In genomic region chr6:54846243-54846856, GRCh38 we compare ENCODE assay signal across 8 cellular contexts. TPM values are rescaled to one million over a fixed set of nuclear protein-coding genes. Genes with fewer than 3 reads are reported as not detected.
DNase-seq lines count a peak whose midpoint lies in the region; ATAC-seq and TF ChIP-seq lines count a peak whose summit lies in the region.

Gene FAM83B, plus strand, starts transcription at chr6:54846771. Its CDS starts 23,476 bp downstream, at chr6:54870247.

- intact Hi-C loops in IMR-90 (cut with micrococcal nuclease) = no loop called here
- intact Hi-C loops in colonic mucosa (cut with DNase I) = loop anchor here (10.0 kb wide), 1 partner anchor 132 kb away; no protein-coding TSS in a partner anchor
- intact Hi-C loops in activated naive CD4-positive, alpha-beta T cell treated with anti-CD3 and anti-CD28 coated beads for 36 hours (cut with micrococcal nuclease) = no loop called here

- POLR2A ChIA-PET in IMR-90 (lab: Charles Lee; ENCODE audit: unreplicated experiment) = no interaction called here

- H3K27ac ChIP-seq in IMR-90 (ENCODE audit: insufficient read depth, low read length) (no peak within 1 kb of the TSS), colonic mucosa (peak within 1 kb of the TSS; percentile 88), thymus (ENCODE audit: low read depth) (peak within 1 kb of the TSS; percentile 69)

- no peak within 1 kb of the TSS for H3K14ac ChIP-seq in IMR-90 (replicated peaks; ENCODE audit: low read depth, low read length)

- H3K9ac ChIP-seq in IMR-90 (ENCODE audit: low read depth, low read length) (0 out of 2 replicates have a peak within 1 kb of the TSS, but pooled peaks have one; percentile 14), colonic mucosa (ENCODE audit: low read depth in 2 of 2, low read length in 2 of 2) (peak within 1 kb of the TSS; percentile 80 to 87)

- TF ChIP-seq POLR2A in IMR-90 (IDR thresholded peaks at IDR 0.05; ENCODE audit: low read depth, low read length) = no peak

- no peak within 1 kb of the TSS for H3K4me3 Mint-ChIP-seq in activated naive CD4-positive, alpha-beta T cell treated with anti-CD3 and anti-CD28 coated beads for 36 hours

- no peak within 1 kb of the TSS for H4K91ac ChIP-seq in IMR-90 (ENCODE audit: insufficient read depth, low read depth, low read length)

- H4K20me1 ChIP-seq in IMR-90 (ENCODE audit: insufficient read depth, low read length) = no peaks in the 10 kb centered on the region

- H3K27me3 ChIP-seq in IMR-90 (ENCODE audit: control insufficient read depth, insufficient read depth, low read length) (peaks cover 4% of the 10 kb centered on the region), colonic mucosa (no peaks in the 10 kb centered on the region), thymus (ENCODE audit: control insufficient read depth, insufficient read depth) (peaks cover 12% of the 10 kb centered on the region)

- peak within 1 kb of the TSS; percentile 79 for H3K4me2 ChIP-seq in IMR-90 (ENCODE audit: low read depth, low read length)

- H2AK5ac ChIP-seq in IMR-90 (ENCODE audit: low read depth, low read length) = no peak within 1 kb of the TSS

- H3K56ac ChIP-seq in IMR-90 (ENCODE audit: extremely low read depth, insufficient read depth, low read length) = no peak within 1 kb of the TSS

- H2AK9ac ChIP-seq in IMR-90 (replicated peaks; ENCODE audit: low read depth, low read length, poor library complexity) = peak within 1 kb of the TSS; percentile 38

- H3K79me1 ChIP-seq in IMR-90 (ENCODE audit: low read depth in 1 of 2, low read length in 2 of 2) = no peaks in the 10 kb centered on the region

- peaks cover 27% of the 10 kb centered on the region for H3K27me3 Mint-ChIP-seq in activated naive CD4-positive, alpha-beta T cell treated with anti-CD3 and anti-CD28 coated beads for 36 hours (ENCODE audit: low read depth)

- no peak for TF ChIP-seq CTCF in IMR-90 (conservative IDR thresholded peaks at IDR 0.05; ENCODE audit: low read depth, low read length)
- no peak for TF ChIP-seq CTCF in colonic mucosa (IDR thresholded peaks at IDR 0.05)

- peak within 1 kb of the TSS in 1 of 2 experiments; percentile 11; a peak in 1 of 4 replicates for H4K8ac ChIP-seq in IMR-90 (ENCODE audit: low read depth in 2 of 2, low read length in 2 of 2)

- TF ChIP-seq RAD21 in IMR-90 (IDR thresholded peaks at IDR 0.05; ENCODE audit: low read length) = no peak

- in situ Hi-C loops in IMR-90 (cut with MboI; ENCODE audit: low sequenced_read_pairs) = no loop called here

- no TSS peak for BruUV-seq in IMR-90 (replicated peaks; lab: Mats Ljungman, UMichigan)

- WGBS in IMR-90 (ENCODE audit: extremely low coverage in 2 of 2, insufficient read length in 1 of 2), 2 experiments = 5% methylated on average over 23 of the region's 50 CpGs; no CpG with 5 or more reads in 1 of the 2 experiments
- 18% methylated on average over 50 of the region's 50 CpGs for WGBS in thymus

- no peak within 1 kb of the TSS for H2BK5ac ChIP-seq in IMR-90 (ENCODE audit: low read depth, low read length, poor library complexity, severe bottlenecking)

- H3K9me3 ChIP-seq in IMR-90 (ENCODE audit: control insufficient read depth, insufficient read depth, low read length) (no peaks in the 10 kb centered on the region), colonic mucosa (no peaks in the 10 kb centered on the region), thymus (ENCODE audit: control insufficient read depth) (peaks cover 1% of the 10 kb centered on the region)

- H3K4me1 ChIP-seq in IMR-90 (ENCODE audit: control insufficient read depth, insufficient read depth, low read length) (0 out of 2 replicates have a peak, but pooled peaks cover 2% of the 10 kb centered on the region), colonic mucosa (no peaks in the 10 kb centered on the region), thymus (ENCODE audit: control insufficient read depth, insufficient read depth, low read length) (no peaks in the 10 kb centered on the region)

- peaks cover 4% of the 10 kb centered on the region; the same call in 1 of the 2 replicates for H3K9me1 ChIP-seq in IMR-90 (ENCODE audit: insufficient read depth, low read length)

- no peak within 1 kb of the TSS; the same call in 1 of the 2 replicates for H4K5ac ChIP-seq in IMR-90 (ENCODE audit: low read depth, low read length)

- H2AFZ ChIP-seq in IMR-90 (replicated peaks; ENCODE audit: low read length, poor library complexity) = peak within 1 kb of the TSS; percentile 90

- no peaks in the 10 kb centered on the region for H3K36me3 Mint-ChIP-seq in activated naive CD4-positive, alpha-beta T cell treated with anti-CD3 and anti-CD28 coated beads for 36 hours (ENCODE audit: low read depth)

- H3K36me3 ChIP-seq in IMR-90 (ENCODE audit: control insufficient read depth, insufficient read depth, low read length) = no peaks in the 10 kb centered on the region
- no peaks in the 10 kb centered on the region for H3K36me3 ChIP-seq in colonic mucosa
- H3K36me3 ChIP-seq in thymus (ENCODE audit: control insufficient read depth, insufficient read depth) = no peaks in the 10 kb centered on the region

- H2BK20ac ChIP-seq in IMR-90 (ENCODE audit: low read depth, low read length) = peak within 1 kb of the TSS; percentile 45; the same call in 1 of the 2 replicates

- H3K18ac ChIP-seq in IMR-90 (ENCODE audit: low read depth, low read length) = no peak within 1 kb of the TSS

- H2BK120ac ChIP-seq in IMR-90 (ENCODE audit: low read depth, low read length) = peak within 1 kb of the TSS; percentile 44; the same call in 1 of the 2 replicates

- peak within 1 kb of the TSS; percentile 52 for H3K4me3 ChIP-seq in IMR-90 (ENCODE audit: insufficient read depth, low read depth, low read length)
- peak within 1 kb of the TSS; percentile 61 for H3K4me3 ChIP-seq in colonic mucosa
- peak within 1 kb of the TSS; percentile 34 for H3K4me3 ChIP-seq in thymus (ENCODE audit: low read length)

- dilution Hi-C loops in IMR-90 (cut with HindIII; ENCODE audit: low sequenced_read_pairs, unreplicated experiment) = no loop called here

- no peak within 1 kb of the TSS for H3K27ac Mint-ChIP-seq in activated naive CD4-positive, alpha-beta T cell treated with anti-CD3 and anti-CD28 coated beads for 36 hours

- no peak within 1 kb of the TSS; the same call in 2 of the 3 replicates for H2BK15ac ChIP-seq in IMR-90 (ENCODE audit: low read depth, low read length)

- ATAC-seq in IMR-90 (ENCODE audit: low read depth) (peak; percentile 56), HG03571 (IDR thresholded peaks at IDR 0.05; ENCODE audit: unreplicated experiment) (no peak)

- peak within 1 kb of the TSS; percentile 60; the same call in 1 of the 2 replicates for H3K23ac ChIP-seq in IMR-90 (ENCODE audit: low read depth, low read length)

- DNase-seq in IMR-90 (no peak), colonic mucosa (peak; percentile 88), left kidney (ENCODE audit: low read depth, low spot score) (peak; percentile 84), GM19238 (ENCODE audit: insufficient read length, low spot score) (no peak)
- no peak for DNase-seq in effector CD8-positive, alpha-beta T cell (lab: John Stamatoyannopoulos, UW)
- no peak for DNase-seq in activated naive CD4-positive, alpha-beta T cell treated with anti-CD3 and anti-CD28 coated beads for 36 hours

- peak within 1 kb of the TSS; percentile 35 for H3K4ac ChIP-seq in IMR-90 (ENCODE audit: low read depth, low read length)

- CTCF ChIA-PET in IMR-90 (lab: Yijun Ruan, JAX) = no interaction called here
- CTCF ChIA-PET in activated naive CD4-positive, alpha-beta T cell treated with anti-CD3 and anti-CD28 coated beads for 36 hours (lab: Charles Lee) = no interaction called here

- H3K9me3 Mint-ChIP-seq in activated naive CD4-positive, alpha-beta T cell treated with anti-CD3 and anti-CD28 coated beads for 36 hours = peaks cover 3% of the 10 kb centered on the region

- H3K4me1 Mint-ChIP-seq in activated naive CD4-positive, alpha-beta T cell treated with anti-CD3 and anti-CD28 coated beads for 36 hours (ENCODE audit: low read depth) = no peaks in the 10 kb centered on the region

TF ChIP-seq in IMR-90, 13 proteins besides CTCF, POLR2A, EP300 and RAD21 (continues in another document):
- no peak for TF ChIP-seq MAZ (IDR thresholded peaks at IDR 0.05; ENCODE audit: borderline replicate concordance, low read depth, low read length)
- TF ChIP-seq ELK1 (IDR thresholded peaks at IDR 0.05; ENCODE audit: borderline replicate concordance, low read depth, low read length) = no peak
- TF ChIP-seq MAFK (IDR thresholded peaks at IDR 0.05; ENCODE audit: low read depth, low read length) = no peak
- no peak for TF ChIP-seq RFX5 (IDR thresholded peaks at IDR 0.05; ENCODE audit: low read depth, low read length)
- TF ChIP-seq NFE2L2 (IDR thresholded peaks at IDR 0.05; ENCODE audit: low read depth, low read length) = no peak
- no peak for TF ChIP-seq FOS (IDR thresholded peaks at IDR 0.05; ENCODE audit: low read depth, low read length)
- no peak for TF ChIP-seq BHLHE40 (IDR thresholded peaks at IDR 0.05; ENCODE audit: low read depth, low read length)
- no peak for TF ChIP-seq SMC3 (IDR thresholded peaks at IDR 0.05; ENCODE audit: low read depth, low read length)
- no peak for TF ChIP-seq MXI1 (IDR thresholded peaks at IDR 0.05; ENCODE audit: borderline replicate concordance, low read depth, low read length)
- TF ChIP-seq USF2 (IDR thresholded peaks at IDR 0.05; ENCODE audit: low read depth, low read length) = no peak
- TF ChIP-seq CHD1 (IDR thresholded peaks at IDR 0.05; ENCODE audit: low read depth, low read length) = no peak

RNA-seq across cellular contexts. Expression of gene FAM83B, which starts in this region (rescaled TPM):
- total RNA-seq in IMR-90 (2012; rRNA removed) (under 0.01 and 0.18 TPM in 2 replicates), colonic mucosa (10 to 100 TPM; 36.6 to 62.8 TPM)
- polyA plus RNA-seq in IMR-90 (2012; rRNA removed) (0.02 TPM in 1 of 2 replicates, not detected in the other), thymus (2.0 TPM)
- polyA plus RNA-seq in IMR-90 (2012; cell fraction: cytosol; rRNA removed) = not detected in 2 replicates
- polyA plus RNA-seq in IMR-90 (2012; cell fraction: nucleus; rRNA removed; ENCODE audit: low replicate concordance) = 0.02 TPM in 1 of 2 replicates, not detected in the other
- not detected for total RNA-seq in activated naive CD4-positive, alpha-beta T cell treated with anti-CD3 and anti-CD28 coated beads for 36 hours

Comparison
In these comparisons a context has a peak if more than half of its experiments do, and no peak if none do; other contexts are left out.
1. RNA of gene FAM83B (total RNA-seq): 36.6 to 62.8 TPM in colonic mucosa; under 0.01 to 0.18 TPM in IMR-90 and not detected in activated naive CD4-positive, alpha-beta T cell treated with anti-CD3 and anti-CD28 coated beads for 36 hours; every median in the first group is over 10 times any median in the second.
2. Peak in ATAC-seq, H3K4me3 ChIP-seq, H3K9ac ChIP-seq and H3K4me2 ChIP-seq in IMR-90; RNA of the gene not detected or under 1 TPM.
3. DNase-seq: peak in colonic mucosa (single experiment) and left kidney (single experiment); none in IMR-90 (single experiment), effector CD8-positive, alpha-beta T cell (single experiment), GM19238 (single experiment) and activated naive CD4-positive, alpha-beta T cell treated with anti-CD3 and anti-CD28 coated beads for 36 hours (single experiment).
4. Peak in every context shown above with its lines, with median percentiles within 50 percentile points of each other: H3K4me3 ChIP-seq.